Comparison of ENCODE assay signal across 10 cellular contexts in genomic region chr2:64179582-64180321, GRCh38. TPM values are rescaled to one million over a fixed set of nuclear protein-coding genes. Genes with fewer than 3 reads are reported as not detected.
A peak's percentile ranks its signal among the peaks of the same experiment; 100 is the strongest.
DNase-seq lines count a peak whose midpoint lies in the region; ATAC-seq and TF ChIP-seq lines count a peak whose summit lies in the region.
"Had no signal": no experiment of that assay in that cellular context is flagged by ENCODE, and none has a peak within 500 bp of the region (broad histone marks: within the 10 kb centered on the region; RNA-seq: fewer than 3 reads in every experiment).

No MANE protein-coding gene starts in this region.

- no peaks in the 10 kb centered on the region for H3K36me3 ChIP-seq in Peyer's patch
- H3K36me3 ChIP-seq: cardiac muscle cell had no signal

- DNase-seq in epithelial cell of esophagus (ENCODE audit: low read depth) (peak; percentile 29), Peyer's patch (no peak), DMS153 (lab: John Stamatoyannopoulos, UW) (no peak), posterior cingulate gyrus (no peak), GM19238 (ENCODE audit: insufficient read length, low spot score) (no peak)

- no peak for TF ChIP-seq POLR2A in Peyer's patch (IDR thresholded peaks at IDR 0.05)

- no peaks in the 10 kb centered on the region for H3K4me1 ChIP-seq in Peyer's patch

- H3K27ac ChIP-seq in Peyer's patch: no peak overlapping the region
- H3K27ac ChIP-seq: cardiac muscle cell, HL-60 had no signal

- peak; percentile 89 for ATAC-seq in GM18498 (IDR thresholded peaks at IDR 0.05; ENCODE audit: unreplicated experiment)
- peak; percentile 80 for ATAC-seq in GM21390 (IDR thresholded peaks at IDR 0.05; ENCODE audit: unreplicated experiment)
- peak; percentile 52 for ATAC-seq in HG03139 (IDR thresholded peaks at IDR 0.05; ENCODE audit: unreplicated experiment)

- TF ChIP-seq CTCF in epithelial cell of esophagus (IDR thresholded peaks at IDR 0.05; ENCODE audit: insufficient read depth, low read depth, low read length, missing control alignments) (no peak), Peyer's patch (IDR thresholded peaks at IDR 0.05) (no peak)

- no peak overlapping the region for H3K4me3 ChIP-seq in epithelial cell of esophagus (ENCODE audit: low read length)
- H3K4me3 ChIP-seq in Peyer's patch: no peak overlapping the region
- H3K4me3 ChIP-seq: cardiac muscle cell had no signal

- H3K9me3 ChIP-seq in Peyer's patch: no peaks in the 10 kb centered on the region

- intact Hi-C loops in posterior cingulate gyrus (cut with DNase I): no loop called here

- H3K27me3 ChIP-seq in Peyer's patch: no peaks in the 10 kb centered on the region
- H3K27me3 ChIP-seq: cardiac muscle cell had no signal

RNA-seq across cellular contexts. Expression of gene PELI1, which starts 35.5 kb away (rescaled TPM):
- total RNA-seq in Peyer's patch: 10 to 100 TPM; 22.3 to 45.7 (median 40.2) TPM
